Comparison of ENCODE assay signal across 1 cellular context in genomic region chr5:176542135-176542595, GRCh38.
TF ChIP-seq lines count a peak whose summit lies in the region.

No MANE protein-coding gene starts in this region.

TF ChIP-seq in HepG2, 621 proteins besides CTCF, POLR2A, EP300 and RAD21 (continued from another document):
- 0 out of 2 replicates have a peak, but pooled peaks have one; percentile 4 for TF ChIP-seq DZIP1 (CRISPR knock-in tag; IDR thresholded peaks at IDR 0.05)
- 0 out of 2 replicates have a peak, but pooled peaks have one; percentile 25 for TF ChIP-seq ZNF816 (CRISPR knock-in tag; IDR thresholded peaks at IDR 0.05; ENCODE audit: borderline replicate concordance)
- TF ChIP-seq GMEB1 (CRISPR knock-in tag; IDR thresholded peaks at IDR 0.05; ENCODE audit: borderline replicate concordance), result 0 out of 2 replicates have a peak, but pooled peaks have one; percentile 6
- peak; percentile 8; the same call in 1 of the 2 replicates for TF ChIP-seq ZNF687 (CRISPR knock-in tag; IDR thresholded peaks at IDR 0.05)
- 0 out of 2 replicates have a peak, but pooled peaks have one; percentile 6 for TF ChIP-seq TBX2 (CRISPR knock-in tag; IDR thresholded peaks at IDR 0.05; ENCODE audit: borderline replicate concordance)
- TF ChIP-seq SOX6 (IDR thresholded peaks at IDR 0.05), result no peak
- peak; percentile 15; the same call in 1 of the 2 replicates for TF ChIP-seq SOX6 (CRISPR knock-in tag; IDR thresholded peaks at IDR 0.05)
- TF ChIP-seq ZNF598 (CRISPR knock-in tag; IDR thresholded peaks at IDR 0.05; ENCODE audit: borderline replicate concordance), result peak; percentile 44; the same call in 1 of the 2 replicates
- 0 out of 2 replicates have a peak, but pooled peaks have one; percentile 11 for TF ChIP-seq ZNF225 (CRISPR knock-in tag; IDR thresholded peaks at IDR 0.05)
- TF ChIP-seq RCOR2 (CRISPR knock-in tag; IDR thresholded peaks at IDR 0.05), result no peak
- peak; percentile 5; the same call in 1 of the 2 replicates for TF ChIP-seq ZFX (CRISPR knock-in tag; IDR thresholded peaks at IDR 0.05; ENCODE audit: low read depth)
- 0 out of 2 replicates have a peak, but pooled peaks have one; percentile 4 for TF ChIP-seq ZNF333 (CRISPR knock-in tag; IDR thresholded peaks at IDR 0.05; ENCODE audit: borderline replicate concordance)
